In genomic region chr11:33910960-33911339, GRCh38 we compare ENCODE assay signal across 15 cellular contexts. TPM values are rescaled to one million over a fixed set of nuclear protein-coding genes. Genes with fewer than 3 reads are reported as not detected.
DNase-seq lines count a peak whose midpoint lies in the region; ATAC-seq and TF ChIP-seq lines count a peak whose summit lies in the region.
"Had no signal": no experiment of that assay in that cellular context is flagged by ENCODE, and none has a peak within 500 bp of the region (broad histone marks: within the 10 kb centered on the region; RNA-seq: fewer than 3 reads in every experiment).

No MANE protein-coding gene starts in this region.

- no peak for TF ChIP-seq RAD21 in Ishikawa (IDR thresholded peaks at IDR 0.05; ENCODE audit: low read depth)

- H3K9me3 ChIP-seq in neutrophil: no peaks in the 10 kb centered on the region

- CTCF ChIA-PET in WTC11 (lab: Charles Lee): interaction anchor here (0.9 kb wide), 1 partner anchor 15 kb away, joined by 5 read pairs; no protein-coding TSS in a partner anchor

- no peak for ATAC-seq in WTC11
- no peak for ATAC-seq in GM18511 (IDR thresholded peaks at IDR 0.05; ENCODE audit: unreplicated experiment)
- ATAC-seq in GM18867 (IDR thresholded peaks at IDR 0.05; ENCODE audit: unreplicated experiment): no peak
- ATAC-seq: CD8-positive, alpha-beta T cell; GM23338 had no signal

- TF ChIP-seq CTCF in CD14-positive monocyte (IDR thresholded peaks at IDR 0.05): no peak
- TF ChIP-seq CTCF in WTC11 (IDR thresholded peaks at IDR 0.05): no peak
- TF ChIP-seq CTCF in neutrophil (IDR thresholded peaks at IDR 0.05): no peak

- no peaks in the 10 kb centered on the region for H3K27me3 ChIP-seq in neutrophil

- peak overlapping the region; percentile 27 to 99 (median 53) for H3K27ac Mint-ChIP-seq in CD14-positive monocyte
- H3K27ac Mint-ChIP-seq in WTC11: no peak overlapping the region
- H3K27ac Mint-ChIP-seq: CD8-positive, alpha-beta T cell; GM23338; IgD-negative memory B cell had no signal

- intact Hi-C loops in CD14-positive monocyte (cut with micrococcal nuclease): no loop called here

- peaks cover 63 to 71% of the 10 kb centered on the region in 2 experiments for H3K4me1 ChIP-seq in neutrophil (ENCODE audit: control insufficient read depth in 1 of 2, insufficient read depth in 1 of 2, low read depth in 1 of 2, low read length in 1 of 2)

- H3K27ac ChIP-seq in neutrophil: peak overlapping the region; percentile 86

- H3K4me1 Mint-ChIP-seq in CD14-positive monocyte (peaks cover 71% of the 10 kb centered on the region), WTC11 (peaks cover 19% of the 10 kb centered on the region)

- H3K27me3 Mint-ChIP-seq in CD14-positive monocyte (ENCODE audit: low read depth in 3 of 3) (peaks cover 0 to 2% (median 1%) of the 10 kb centered on the region in 3 donors), WTC11 (ENCODE audit: low read depth) (no peaks in the 10 kb centered on the region; the same call in 1 of the 2 replicates)

- H3K36me3 Mint-ChIP-seq in CD14-positive monocyte (peaks cover 3% of the 10 kb centered on the region in 2 donors), WTC11 (peaks cover 9% of the 10 kb centered on the region)
- H3K36me3 Mint-ChIP-seq: CD8-positive, alpha-beta T cell had no signal

- DNase-seq in CD14-positive monocyte (ENCODE audit: low spot score): no peak
- DNase-seq in WTC11 (ENCODE audit: low spot score): no peak
- no peak for DNase-seq in activated CD4-positive, alpha-beta T cell treated with anti-CD3 and anti-CD28 coated beads, Interleukin-2, amount 50 U/mL, for 48 hours
- DNase-seq: ACHN; C1 segment of cervical spinal cord; CD8-positive, alpha-beta T cell; COR-L47; DMS53; H7 had no signal

- H3K36me3 ChIP-seq in neutrophil: no peaks in the 10 kb centered on the region

- no peak overlapping the region for H3K4me3 ChIP-seq in neutrophil (ENCODE audit: low read depth in 1 of 2, low read length in 1 of 2)
- H3K4me3 ChIP-seq: GM23338 had no signal

- POLR2A ChIA-PET in WTC11 (lab: Charles Lee): no interaction called here

- no peak for TF ChIP-seq EP300 in Ishikawa (IDR thresholded peaks at IDR 0.05; ENCODE audit: borderline replicate concordance)

- H3K9me3 Mint-ChIP-seq in CD14-positive monocyte (peaks cover 0 to 8% (median 5%) of the 10 kb centered on the region in 7 donors), WTC11 (peaks cover 14% of the 10 kb centered on the region)

- H3K4me3 Mint-ChIP-seq in CD14-positive monocyte (no peak overlapping the region), WTC11 (no peak overlapping the region)
- H3K4me3 Mint-ChIP-seq: CD8-positive, alpha-beta T cell; GM23338 had no signal

TF ChIP-seq in Ishikawa, 13 proteins besides CTCF, POLR2A, EP300 and RAD21:
- TF ChIP-seq USF1 (IDR thresholded peaks at IDR 0.05): 0 out of 2 replicates have a peak, but pooled peaks have one; percentile 38
- no peak for TF ChIP-seq CREB1 (IDR thresholded peaks at IDR 0.05; ENCODE audit: low read depth)
TF ChIP-seq in Ishikawa: peak in this region for 1.

TF ChIP-seq in WTC11, 78 proteins besides CTCF, POLR2A, EP300 and RAD21:
- TF ChIP-seq EMX1 (CRISPR knock-in tag; IDR thresholded peaks at IDR 0.05): no peak
- peak; percentile 61 for TF ChIP-seq USF2 (CRISPR knock-in tag; IDR thresholded peaks at IDR 0.05)
TF ChIP-seq in WTC11: peak in this region for 1.

RNA-seq across cellular contexts. Expression of gene LMO2, which starts 19.1 kb away (rescaled TPM):
- polyA plus RNA-seq in CD14-positive monocyte: 10 to 100 TPM; 48.8 to 75.8 TPM
- total RNA-seq in WTC11 (2021): 1.0 to 3.4 TPM (median 1.4 TPM) in 3 replicates
- total RNA-seq: CD8-positive, alpha-beta T cell had no signal
